Comparison of ENCODE assay signal across 7 cellular contexts in the genomic region with DNA sequence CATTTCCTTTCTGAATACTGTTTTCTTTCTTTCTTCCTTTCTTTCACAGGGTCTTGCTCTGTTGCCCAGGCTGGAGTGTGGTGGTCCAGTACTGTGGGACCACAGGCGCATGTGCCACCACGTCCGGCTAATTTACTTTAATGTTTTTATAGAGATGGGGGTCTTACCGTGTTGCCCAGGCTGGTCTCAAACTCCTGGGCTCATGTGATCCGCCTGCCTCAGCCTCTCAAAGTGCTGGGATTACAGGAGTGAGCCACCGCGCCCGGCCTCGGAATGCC. TPM values are rescaled to one million over a fixed set of nuclear protein-coding genes. Genes with fewer than 3 reads are reported as not detected.
DNase-seq lines count a peak whose midpoint lies in the region; ATAC-seq, FAIRE-seq and TF ChIP-seq lines count a peak whose summit lies in the region.
"Not testable (repeated sequence)": the region's sequence is repeated elsewhere in the genome, so short reads cannot be mapped to it uniquely, and the experiment has no call there.

No MANE protein-coding gene starts in this region.

- H3K4me3 Mint-ChIP-seq in WTC11 (peak overlapping the region; percentile 59), endodermal cell (peak overlapping the region; percentile 17), nephron (peak overlapping the region in 1 of 3 experiments; percentile 0)
- H3K4me3 Mint-ChIP-seq in osteocyte (ENCODE audit: unreplicated experiment): not testable (repeated sequence)

- peak overlapping the region; percentile 88 for H3K27ac Mint-ChIP-seq in WTC11
- H3K27ac Mint-ChIP-seq in endodermal cell: peak overlapping the region; percentile 60
- peak overlapping the region in 2 of 3 experiments; percentile 12 to 52 for H3K27ac Mint-ChIP-seq in nephron
- H3K27ac Mint-ChIP-seq in osteocyte (ENCODE audit: unreplicated experiment): peak overlapping the region; percentile 35

- not testable (repeated sequence) for H3K9me3 Mint-ChIP-seq in WTC11; nephron; osteocyte (ENCODE audit: unreplicated experiment)
- H3K9me3 Mint-ChIP-seq in endodermal cell: peaks cover 25% of the 10 kb centered on the region

- not testable (repeated sequence) for H3K36me3 Mint-ChIP-seq in WTC11; endodermal cell (ENCODE audit: low read depth); nephron (ENCODE audit: low read depth); osteocyte (ENCODE audit: unreplicated experiment)

- POLR2A ChIA-PET in WTC11 (lab: Charles Lee): not testable (repeated sequence)

- peaks cover 30% of the 10 kb centered on the region for H3K4me1 ChIP-seq in HAP-1
- not testable (repeated sequence) for H3K4me1 ChIP-seq in endodermal cell (ENCODE audit: control insufficient read depth, insufficient read depth, low read length); keratinocyte (ENCODE audit: control insufficient read depth, extremely low read depth, insufficient read depth, low read length)

- not testable (repeated sequence) for H3K27me3 Mint-ChIP-seq in WTC11 (ENCODE audit: low read depth); endodermal cell (ENCODE audit: insufficient read depth); nephron (ENCODE audit: low read depth); osteocyte (ENCODE audit: unreplicated experiment)

- peak overlapping the region; percentile 3 for H3K4me3 ChIP-seq in HAP-1
- not testable (repeated sequence) for H3K4me3 ChIP-seq in endodermal cell (ENCODE audit: low read length); keratinocyte (ENCODE audit: control insufficient read depth in 2 of 3, extremely low read depth in 1 of 3, insufficient read depth in 2 of 3, low read depth in 1 of 3, low read length in 3 of 3)

- H3K27ac ChIP-seq in KOPT-K1 (ENCODE audit: low read depth, low read length, poor library complexity, severe bottlenecking): peak overlapping the region; percentile 1
- peak overlapping the region; percentile 84 for H3K27ac ChIP-seq in endodermal cell (ENCODE audit: low read depth, low read length)
- H3K27ac ChIP-seq in keratinocyte (ENCODE audit: control insufficient read depth, insufficient read depth, low read length): not testable (repeated sequence)

- not testable (repeated sequence) for TF ChIP-seq CTCF in WTC11 (IDR thresholded peaks at IDR 0.05); endodermal cell (conservative IDR thresholded peaks at IDR 0.05); keratinocyte (optimal IDR thresholded peaks at IDR 0.05 in 1 of 3, IDR thresholded peaks at IDR 0.05 in 1 of 3, conservative IDR thresholded peaks at IDR 0.05 in 1 of 3; ENCODE audit: extremely low read depth in 1 of 3, insufficient read depth in 2 of 3, low read length in 3 of 3); nephron (IDR thresholded peaks at IDR 0.05; ENCODE audit: unreplicated experiment in 3 of 3); osteocyte (IDR thresholded peaks at IDR 0.05)

- not testable (repeated sequence) for H3K9ac ChIP-seq in endodermal cell (ENCODE audit: extremely low read depth, low read length, poor library complexity, severe bottlenecking); keratinocyte (ENCODE audit: control insufficient read depth, extremely low read depth, insufficient read depth, low read length)

- H4K20me1 ChIP-seq in keratinocyte (ENCODE audit: control insufficient read depth, extremely low read depth, insufficient read depth, low read length): not testable (repeated sequence)

- peaks cover 21% of the 10 kb centered on the region for H3K4me1 Mint-ChIP-seq in WTC11
- peaks cover 12% of the 10 kb centered on the region for H3K4me1 Mint-ChIP-seq in endodermal cell
- peaks cover 13% of the 10 kb centered on the region for H3K4me1 Mint-ChIP-seq in nephron
- H3K4me1 Mint-ChIP-seq in osteocyte (ENCODE audit: unreplicated experiment): peaks cover 14% of the 10 kb centered on the region

- not testable (repeated sequence) for H3K9me3 ChIP-seq in HAP-1; KOPT-K1 (ENCODE audit: insufficient read depth, low read length, poor library complexity, severe bottlenecking); endodermal cell (ENCODE audit: control insufficient read depth, low read length); keratinocyte (ENCODE audit: control insufficient read depth, low read depth, low read length)

- not testable (repeated sequence) for ATAC-seq in WTC11

- CTCF ChIA-PET in WTC11 (lab: Charles Lee): interaction anchor here (0.6 to 1.0 kb wide), 2 partner anchors 35 to 983 kb away, joined by 4 read pairs; partner anchors contain the start of gene ASXL2

- dilution Hi-C loops in keratinocyte (cut with MboI; ENCODE audit: extremely low pct_ligation_motif_present, low sequenced_read_pairs): not testable (repeated sequence)

- not testable (repeated sequence) for H3K79me2 ChIP-seq in keratinocyte (ENCODE audit: control insufficient read depth, insufficient read depth, low read length)

- H3K27me3 ChIP-seq in HAP-1 (ENCODE audit: low read depth); endodermal cell (ENCODE audit: control insufficient read depth, insufficient read depth, low read length, poor library complexity, severe bottlenecking); keratinocyte (ENCODE audit: control insufficient read depth, extremely low read depth, insufficient read depth, low read length): not testable (repeated sequence)

- in situ Hi-C loops in HAP-1 (cut with MboI; ENCODE audit: low sequenced_read_pairs): not testable (repeated sequence)

- 55 to 76% methylated on average over 8 to 9 of the region's 9 CpGs for WGBS in endodermal cell (ENCODE audit: insufficient coverage in 1 of 2, insufficient read length in 1 of 2), 2 experiments

- H3K4me2 ChIP-seq in keratinocyte (ENCODE audit: control insufficient read depth, extremely low read depth, insufficient read depth, low read depth, low read length): peak overlapping the region; percentile 25

- not testable (repeated sequence) for FAIRE-seq in keratinocyte (lab: Jason Lieb, UNC)

- DNase-seq in HAP-1 (ENCODE audit: low spot score in 2 of 2): peak in 1 of 2 experiments; percentile 46
- DNase-seq in WTC11 (ENCODE audit: low spot score); endodermal cell; keratinocyte (ENCODE audit: low read depth, low spot score); osteocyte (ENCODE audit: extremely low spot score, unreplicated experiment): not testable (repeated sequence)

- H3K9me1 ChIP-seq in keratinocyte (ENCODE audit: control insufficient read depth, extremely low read depth, insufficient read depth, low read length): not testable (repeated sequence)

- H2AFZ ChIP-seq in keratinocyte (ENCODE audit: control insufficient read depth, low read length): not testable (repeated sequence)

- not testable (repeated sequence) for H3K36me3 ChIP-seq in HAP-1 (replicated peaks); KOPT-K1 (ENCODE audit: insufficient read depth, low read length); endodermal cell (ENCODE audit: control insufficient read depth, insufficient read depth, low read length); keratinocyte (ENCODE audit: control insufficient read depth in 2 of 2, extremely low read depth in 1 of 2, insufficient read depth in 2 of 2, low read length in 2 of 2)

TF ChIP-seq in WTC11, 78 proteins besides CTCF, POLR2A, EP300 and RAD21:
- TF ChIP-seq ZNF121 (CRISPR knock-in tag; IDR thresholded peaks at IDR 0.05): peak; percentile 100
- 0 out of 2 replicates have a peak, but pooled peaks have one; percentile 6 for TF ChIP-seq USF2 (CRISPR knock-in tag; IDR thresholded peaks at IDR 0.05)

RNA-seq across cellular contexts. Expression of gene ASXL2, which starts 35.3 kb away (rescaled TPM):
- total RNA-seq in WTC11 (2021) (31.3 to 37.8 TPM (median 33.6 TPM) in 3 replicates), endodermal cell (10 to 100 TPM; 33.2 to 41.7 TPM), osteocyte (32.7 and 34.0 TPM in 2 replicates)
- 9.5 TPM for polyA plus RNA-seq in endodermal cell (2013, experiment 1 of 2)
- 10.1 TPM for polyA plus RNA-seq in endodermal cell (2013, experiment 2 of 2)
- polyA plus RNA-seq in keratinocyte: 8.9 to 18.1 TPM (median 12.5 TPM) in 3 replicates
- 35.2 TPM for polyA plus RNA-seq in keratinocyte (2011; ENCODE audit: low read depth)
- 7.5 and 12.4 TPM in 2 replicates for polyA plus RNA-seq in keratinocyte (2011; cell fraction: cytosol; rRNA removed)
- polyA plus RNA-seq in keratinocyte (2011; cell fraction: nucleus; rRNA removed): 21.2 and 23.4 TPM in 2 replicates
- 9.0 and 14.7 TPM in 2 replicates for polyA plus RNA-seq in keratinocyte (2012; ENCODE audit: low replicate concordance)
- polyA minus RNA-seq in keratinocyte: 15.4 to 26.3 TPM (median 15.9 TPM) in 3 replicates
- polyA minus RNA-seq in keratinocyte (2011; cell fraction: cytosol; rRNA and poly(A)+ RNA removed): 9.0 TPM
- 21.4 and 42.7 TPM in 2 replicates for polyA minus RNA-seq in keratinocyte (2011; cell fraction: nucleus; rRNA and poly(A)+ RNA removed)

Comparison
In these comparisons a context has a peak if more than half of its experiments do, and no peak if none do; other contexts are left out.
1. H3K27ac Mint-ChIP-seq: peak in every context shown above with its lines; median percentile 88 in WTC11; 60 in endodermal cell; 35 in osteocyte; 32 in nephron.